Comparison of ENCODE assay signal across 10 cellular contexts in genomic region chr14:93035917-93036651, GRCh38.
A peak's percentile ranks its signal among the peaks of the same experiment; 100 is the strongest.
DNase-seq lines count a peak whose midpoint lies in the region; ATAC-seq and TF ChIP-seq lines count a peak whose summit lies in the region.
"Had no signal": no experiment of that assay in that cellular context is flagged by ENCODE, and none has a peak within 500 bp of the region (broad histone marks: within the 10 kb centered on the region; RNA-seq: fewer than 3 reads in every experiment).

No MANE protein-coding gene starts in this region.

- no peak overlapping the region for H3K4me3 ChIP-seq in HUES48 (ENCODE audit: low read depth, low read length)

- intact Hi-C loops in MCF 10A (cut with micrococcal nuclease), result no loop called here

- H3K4me1 Mint-ChIP-seq in MCF 10A (ENCODE audit: insufficient read depth, unreplicated experiment) (peaks cover 65% of the 10 kb centered on the region), immature natural killer cell (peaks cover 65 to 79% of the 10 kb centered on the region in 2 donors)
- peaks cover 65% of the 10 kb centered on the region for H3K4me1 Mint-ChIP-seq in stimulated activated effector memory CD8-positive, alpha-beta T cell treated with anti-CD3 and anti-CD28 coated beads, Interleukin-12 subunit alpha, Interleukin-12 subunit beta, amount 100 ng/mL, for 72 hours

- no peaks in the 10 kb centered on the region for H3K27me3 ChIP-seq in HUES48 (ENCODE audit: control insufficient read depth, insufficient read depth, low read length)

- in situ Hi-C loops in KBM-7 (cut with MboI; ENCODE audit: low pct_unique_long_range_greater_than_20kb, low sequenced_read_pairs), result no loop called here

- H3K36me3 Mint-ChIP-seq in MCF 10A (ENCODE audit: insufficient read depth, unreplicated experiment) (peaks cover 9% of the 10 kb centered on the region), immature natural killer cell (no peaks in the 10 kb centered on the region)
- peaks cover 2% of the 10 kb centered on the region for H3K36me3 Mint-ChIP-seq in stimulated activated effector memory CD8-positive, alpha-beta T cell treated with anti-CD3 and anti-CD28 coated beads, Interleukin-12 subunit alpha, Interleukin-12 subunit beta, amount 100 ng/mL, for 72 hours

- CTCF ChIA-PET in MCF 10A (lab: Yijun Ruan, JAX), result interaction anchor here (0.6 to 1.6 kb wide), 3 partner anchors 75 to 1548 kb away, joined by 3 to 5 read pairs (median 3); no protein-coding TSS in a partner anchor

- peak overlapping the region; percentile 84 for H3K27ac Mint-ChIP-seq in MCF 10A (ENCODE audit: low read depth, unreplicated experiment)
- H3K27ac Mint-ChIP-seq in immature natural killer cell, result peak overlapping the region; percentile 84 to 93 (median 90)
- peak overlapping the region; percentile 60 for H3K27ac Mint-ChIP-seq in stimulated activated effector memory CD8-positive, alpha-beta T cell treated with anti-CD3 and anti-CD28 coated beads, Interleukin-12 subunit alpha, Interleukin-12 subunit beta, amount 100 ng/mL, for 72 hours

- TF ChIP-seq CTCF in MCF 10A (IDR thresholded peaks at IDR 0.05; ENCODE audit: unreplicated experiment), result no peak

- peak; percentile 33 for ATAC-seq in stimulated activated effector memory CD8-positive, alpha-beta T cell treated with anti-CD3 and anti-CD28 coated beads, Interleukin-12 subunit alpha, Interleukin-12 subunit beta, amount 100 ng/mL, for 72 hours
- no peak for ATAC-seq in HG03045 (IDR thresholded peaks at IDR 0.05; ENCODE audit: unreplicated experiment)
- ATAC-seq: esophagus mucosa had no signal

- peak overlapping the region; percentile 43 for H3K27ac ChIP-seq in HUES48 (ENCODE audit: low read depth, low read length)

- H3K36me3 ChIP-seq in HUES48 (ENCODE audit: control insufficient read depth, insufficient read depth, low read length), result no peaks in the 10 kb centered on the region

- DNase-seq in MCF 10A (ENCODE audit: unreplicated experiment) (peak; percentile 78), immature natural killer cell (peak; percentile 73 to 78 (median 76)), CD1c-positive myeloid dendritic cell (ENCODE audit: extremely low spot score) (no peak), NCI-H2029 treated with DMSO at 0.1 percent for 48 hours (lab: John Stamatoyannopoulos, UW) (no peak), KBM-7 (no peak)
- DNase-seq in stimulated activated effector memory CD8-positive, alpha-beta T cell treated with anti-CD3 and anti-CD28 coated beads, Interleukin-12 subunit alpha, Interleukin-12 subunit beta, amount 100 ng/mL, for 72 hours (ENCODE audit: low spot score in 2 of 2), result no peak
- DNase-seq: NCI-H2107 had no signal

- peaks cover 60% of the 10 kb centered on the region for H3K4me1 ChIP-seq in HUES48 (ENCODE audit: control insufficient read depth, insufficient read depth, low read length)

- H3K4me3 Mint-ChIP-seq in MCF 10A (ENCODE audit: unreplicated experiment) (peak overlapping the region; percentile 39), immature natural killer cell (peak overlapping the region in 4 of 5 donors; percentile 2 to 46 (median 14))
- H3K4me3 Mint-ChIP-seq in stimulated activated effector memory CD8-positive, alpha-beta T cell treated with anti-CD3 and anti-CD28 coated beads, Interleukin-12 subunit alpha, Interleukin-12 subunit beta, amount 100 ng/mL, for 72 hours, result no peak overlapping the region

- H3K9ac ChIP-seq in HUES48 (ENCODE audit: low read depth, low read length), result no peak overlapping the region

- no peaks in the 10 kb centered on the region for H3K9me3 ChIP-seq in HUES48 (ENCODE audit: control insufficient read depth, insufficient read depth, low read length)

- no TSS peak for BruUV-seq in MCF 10A (replicated peaks; lab: Mats Ljungman, UMichigan)

- H3K27me3 Mint-ChIP-seq in MCF 10A (ENCODE audit: insufficient read depth, unreplicated experiment) (no peaks in the 10 kb centered on the region), immature natural killer cell (ENCODE audit: low read depth in 3 of 3) (peaks cover 0 to 9% (median 2%) of the 10 kb centered on the region in 3 donors)

- POLR2A ChIA-PET in MCF 10A (lab: Yijun Ruan, JAX), result interaction anchor here (0.7 to 1.7 kb wide), 2 partner anchors 8 to 169 kb away, joined by 3 to 5 read pairs; no protein-coding TSS in a partner anchor

- H3K9me3 Mint-ChIP-seq in MCF 10A (ENCODE audit: unreplicated experiment), result no peaks in the 10 kb centered on the region
- no peaks in the 10 kb centered on the region for H3K9me3 Mint-ChIP-seq in immature natural killer cell
- no peaks in the 10 kb centered on the region for H3K9me3 Mint-ChIP-seq in stimulated activated effector memory CD8-positive, alpha-beta T cell treated with anti-CD3 and anti-CD28 coated beads, Interleukin-12 subunit alpha, Interleukin-12 subunit beta, amount 100 ng/mL, for 72 hours

Comparison
In these comparisons a context has a peak if more than half of its experiments do, and no peak if none do; other contexts are left out.
1. DNase-seq: peak in MCF 10A (single experiment) and immature natural killer cell (3 of 3); none in stimulated activated effector memory CD8-positive, alpha-beta T cell treated with anti-CD3 and anti-CD28 coated beads, Interleukin-12 subunit alpha, Interleukin-12 subunit beta, amount 100 ng/mL, for 72 hours (0 of 2), CD1c-positive myeloid dendritic cell (single experiment), NCI-H2029 treated with DMSO at 0.1 percent for 48 hours (single experiment) and KBM-7 (single experiment).
2. Peak in every context shown above with its lines, with median percentiles within 50 percentile points of each other: H3K27ac Mint-ChIP-seq.